Comparison of ENCODE assay signal across 11 cellular contexts in the genomic region with DNA sequence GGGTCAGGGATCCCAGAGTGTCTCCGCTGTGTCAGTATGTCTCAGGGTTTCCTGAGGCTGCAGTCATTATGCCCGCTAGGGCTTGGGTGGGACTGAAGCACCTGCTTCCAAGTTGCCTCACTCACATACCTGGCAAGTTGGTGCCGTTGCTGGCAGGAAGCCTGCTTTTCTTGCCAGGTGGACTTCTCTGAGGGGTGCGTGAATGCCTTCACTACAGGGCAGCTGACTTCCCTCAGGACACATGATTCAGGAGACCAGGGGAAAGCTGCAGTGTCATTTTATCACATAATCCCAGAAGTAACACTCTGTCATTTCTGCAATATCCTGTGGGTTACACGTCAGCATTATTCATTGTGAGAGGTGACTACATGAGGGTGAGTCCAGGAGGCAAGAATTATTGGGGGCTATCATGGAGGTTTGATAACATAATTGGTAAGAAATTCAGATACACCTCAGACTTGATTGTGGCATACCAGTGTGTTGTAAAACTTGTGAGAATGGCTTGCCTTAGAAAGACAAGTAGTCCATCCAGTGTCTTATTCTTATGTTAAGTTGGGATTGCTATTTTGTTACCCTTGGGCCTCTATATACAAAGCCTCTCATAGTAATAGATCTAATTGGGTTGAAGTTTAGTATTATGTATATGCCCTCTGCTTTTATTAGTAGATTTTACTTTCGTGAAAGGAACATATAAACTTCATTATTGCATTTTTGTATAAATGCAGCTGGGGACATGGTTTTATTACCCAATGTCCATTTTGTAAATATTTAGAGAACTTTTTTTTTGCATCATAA. TPM values are rescaled to one million over a fixed set of nuclear protein-coding genes. Genes with fewer than 3 reads are reported as not detected.
DNase-seq lines count a peak whose midpoint lies in the region; ATAC-seq and TF ChIP-seq lines count a peak whose summit lies in the region.
"Had no signal": no experiment of that assay in that cellular context is flagged by ENCODE, and none has a peak within 500 bp of the region (broad histone marks: within the 10 kb centered on the region; RNA-seq: fewer than 3 reads in every experiment).

No MANE protein-coding gene starts in this region.

- H3K27ac Mint-ChIP-seq in activated CD4-positive, alpha-beta T cell treated with anti-CD3 and anti-CD28 coated beads, Interleukin-2, amount 10 ng/mL, durations not matched to agents 7 days and 5 days = no peak overlapping the region

- CTCF ChIA-PET in activated CD4-positive, alpha-beta T cell treated with anti-CD3 and anti-CD28 coated beads, Interleukin-2, amount 10 ng/mL, durations not matched to agents 7 days and 5 days (lab: Charles Lee) = no interaction called here

- TF ChIP-seq POLR2A in breast epithelium (IDR thresholded peaks at IDR 0.05) = no peak
- no peak for TF ChIP-seq POLR2A in prostate gland (IDR thresholded peaks at IDR 0.05)

- H3K27ac ChIP-seq in breast epithelium = peak overlapping the region; percentile 75 to 79
- peak overlapping the region; percentile 67 to 82 for H3K27ac ChIP-seq in prostate gland

- intact Hi-C loops in breast epithelium (cut with DNase I; ENCODE audit: low total_unique reads) = no loop called here
- intact Hi-C loops in prostate gland (cut with DNase I) = no loop called here

- no peak for TF ChIP-seq CTCF in breast epithelium (IDR thresholded peaks at IDR 0.05)
- TF ChIP-seq CTCF in prostate gland (IDR thresholded peaks at IDR 0.05) = no peak

- POLR2A ChIA-PET in activated CD4-positive, alpha-beta T cell treated with anti-CD3 and anti-CD28 coated beads, Interleukin-2, amount 10 ng/mL, durations not matched to agents 7 days and 5 days (lab: Charles Lee) = no interaction called here

- no peaks in the 10 kb centered on the region for H3K9me3 Mint-ChIP-seq in activated CD4-positive, alpha-beta T cell treated with anti-CD3 and anti-CD28 coated beads, Interleukin-2, amount 10 ng/mL, durations not matched to agents 7 days and 5 days

- no peak overlapping the region for H3K4me3 ChIP-seq in breast epithelium
- H3K4me3 ChIP-seq in prostate gland = no peak overlapping the region

- H3K27me3 Mint-ChIP-seq in activated CD4-positive, alpha-beta T cell treated with anti-CD3 and anti-CD28 coated beads, Interleukin-2, amount 10 ng/mL, durations not matched to agents 7 days and 5 days = peaks cover 8% of the 10 kb centered on the region

- H3K4me1 ChIP-seq in breast epithelium (no peaks in the 10 kb centered on the region), prostate gland (replicated peaks) (peaks cover 26% of the 10 kb centered on the region)

- H3K36me3 ChIP-seq in breast epithelium = no peaks in the 10 kb centered on the region
- H3K36me3 ChIP-seq in prostate gland = no peaks in the 10 kb centered on the region

- peak; percentile 5 for DNase-seq in NCI-H2029 treated with DMSO at 0.1 percent for 48 hours (lab: John Stamatoyannopoulos, UW)
- DNase-seq in NCI-H2029 (lab: John Stamatoyannopoulos, UW) = no peak
- DNase-seq in M059J (ENCODE audit: low read depth) = peak; percentile 83
- DNase-seq in breast epithelium (ENCODE audit: low spot score in 2 of 2) = peak; percentile 62 to 74
- peak; percentile 67 for DNase-seq in prostate gland (ENCODE audit: low spot score)
- DNase-seq in NK-92 treated with Interleukin-12 subunit alpha and Interleukin-12 subunit beta, amount 100 ng/mL, for 24 hours (lab: John Stamatoyannopoulos, UW) = no peak
- DNase-seq in activated CD4-positive, alpha-beta T cell treated with anti-CD3 and anti-CD28 coated beads, Interleukin-2, amount 10 ng/mL, durations not matched to agents 7 days and 5 days = no peak
- DNase-seq: head of caudate nucleus; stimulated activated CD4-positive, alpha-beta T cell treated with anti-CD3 and anti-CD28 coated beads, Interleukin-2, amount 100 ng/mL, for 48 hours had no signal

- H3K9me3 ChIP-seq in breast epithelium = peaks cover 0 to 5% of the 10 kb centered on the region in 2 donors
- no peaks in the 10 kb centered on the region for H3K9me3 ChIP-seq in prostate gland

- H3K27me3 ChIP-seq in breast epithelium (no peaks in the 10 kb centered on the region), prostate gland (replicated peaks; ENCODE audit: insufficient read depth) (no peaks in the 10 kb centered on the region)

- WGBS in prostate gland = 39% methylated on average over 6 of the region's 6 CpGs

- no peak overlapping the region for H3K4me3 Mint-ChIP-seq in activated CD4-positive, alpha-beta T cell treated with anti-CD3 and anti-CD28 coated beads, Interleukin-2, amount 10 ng/mL, durations not matched to agents 7 days and 5 days
- H3K4me3 Mint-ChIP-seq: neural crest cell had no signal

- ATAC-seq in HG03139 (IDR thresholded peaks at IDR 0.05; ENCODE audit: unreplicated experiment) = no peak

- no peaks in the 10 kb centered on the region for H3K4me1 Mint-ChIP-seq in activated CD4-positive, alpha-beta T cell treated with anti-CD3 and anti-CD28 coated beads, Interleukin-2, amount 10 ng/mL, durations not matched to agents 7 days and 5 days
- H3K4me1 Mint-ChIP-seq: neural crest cell had no signal

- no peaks in the 10 kb centered on the region for H3K36me3 Mint-ChIP-seq in activated CD4-positive, alpha-beta T cell treated with anti-CD3 and anti-CD28 coated beads, Interleukin-2, amount 10 ng/mL, durations not matched to agents 7 days and 5 days (ENCODE audit: low read depth)

RNA-seq across cellular contexts. Expression of a gene that starts 44.1 kb away (rescaled TPM):
- total RNA-seq in M059J (2014; rRNA removed; shearing (Covaris generic)) = 39.1 and 54.1 TPM in 2 replicates
- total RNA-seq in breast epithelium = 100 to 1,000 TPM in 2 of 3 donors, 10 to 100 TPM in 1; 26.2 to 162 (median 106) TPM
- total RNA-seq in prostate gland = 100 to 1,000 TPM; 280 to 420 TPM
- total RNA-seq in activated CD4-positive, alpha-beta T cell treated with anti-CD3 and anti-CD28 coated beads, Interleukin-2, amount 10 ng/mL, durations not matched to agents 7 days and 5 days = 1 to 10 TPM; 5.6 to 8.1 TPM

Comparison
In these comparisons a context has a peak if more than half of its experiments do, and no peak if none do; other contexts are left out.
1. DNase-seq: peak in NCI-H2029 treated with DMSO at 0.1 percent for 48 hours (single experiment), M059J (single experiment), breast epithelium (2 of 2) and prostate gland (single experiment); none in NCI-H2029 (single experiment), NK-92 treated with Interleukin-12 subunit alpha and Interleukin-12 subunit beta, amount 100 ng/mL, for 24 hours (single experiment) and activated CD4-positive, alpha-beta T cell treated with anti-CD3 and anti-CD28 coated beads, Interleukin-2, amount 10 ng/mL, durations not matched to agents 7 days and 5 days (single experiment).